ENCODE assay signal across 8 cellular contexts in genomic region chr19:1539749-1540148, GRCh38. TPM values are rescaled to one million over a fixed set of nuclear protein-coding genes. Genes with fewer than 3 reads are reported as not detected.
"Had no signal": no experiment of that assay in that cellular context is flagged by ENCODE, and none has a peak within 500 bp of the region (broad histone marks: within the 10 kb centered on the region; RNA-seq: fewer than 3 reads in every experiment).

No MANE protein-coding gene starts in this region.

RNA-seq across cellular contexts. Expression of gene PLK5, which starts 15.9 kb away (rescaled TPM):
- total RNA-seq: stomach, subcutaneous adipose tissue, thoracic aorta, thyroid gland, transverse colon, upper lobe of left lung, upper lobe of right lung, ureter had no signal
